ENCODE assay signal across 6 cellular contexts in the genomic region with DNA sequence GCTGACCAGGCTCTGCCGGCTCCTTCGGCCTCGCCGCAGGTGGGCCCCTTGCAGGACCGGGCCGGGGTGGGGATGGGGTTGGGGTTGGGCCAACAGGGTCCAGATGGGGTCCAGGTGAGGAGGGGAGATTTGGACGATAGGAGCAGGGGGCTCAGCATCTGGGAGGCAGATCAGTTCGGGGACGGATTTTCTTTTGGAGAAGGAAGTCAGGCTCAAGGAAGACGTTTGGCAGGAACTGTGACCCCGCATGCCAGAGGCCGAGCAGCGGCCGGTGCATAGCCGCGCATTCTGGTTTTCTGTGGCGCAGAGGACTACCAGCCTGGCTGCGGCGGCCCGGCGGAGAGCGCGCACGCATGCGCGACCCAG. TPM values are rescaled to one million over a fixed set of nuclear protein-coding genes. Genes with fewer than 3 reads are reported as not detected.
DNase-seq lines count a peak whose midpoint lies in the region; ATAC-seq and TF ChIP-seq lines count a peak whose summit lies in the region.

No MANE protein-coding gene starts in this region.

- POLR2A ChIA-PET in CD8-positive, alpha-beta T cell (lab: Charles Lee): interaction anchor here (0.5 to 3.5 kb wide), 20 partner anchors 7 to 1115 kb away, joined by 3 to 63 read pairs (median 5); partner anchors contain the start of genes CORO1A, FUS, PAGR1 and PPP4C

- H3K4me1 ChIP-seq in CD8-positive, alpha-beta T cell (ENCODE audit: insufficient read depth, low read length): peaks cover 44% of the 10 kb centered on the region
- H3K4me1 ChIP-seq in SJSA1 (replicated peaks): peaks cover 30% of the 10 kb centered on the region

- intact Hi-C loops in CD8-positive, alpha-beta T cell (cut with DNase I, micrococcal nuclease): loop anchor here (1.0 to 10.0 kb wide), 13 partner anchors 11 to 860 kb away; partner anchors contain the start of genes FBRS (in 2 of the 2), MAPK3 (in 2 of the 2), YPEL3 (in 2 of the 2) and CD2BP2 (in 1 of the 2)

- peaks cover 47% of the 10 kb centered on the region for H3K36me3 Mint-ChIP-seq in CD8-positive, alpha-beta T cell
- peaks cover 7 to 15% (median 8%) of the 10 kb centered on the region in 3 donors for H3K36me3 Mint-ChIP-seq in immature natural killer cell

- H3K27ac ChIP-seq in CD8-positive, alpha-beta T cell (ENCODE audit: low read depth, low read length): peak overlapping the region; percentile 87
- H3K27ac ChIP-seq in SJSA1: peak overlapping the region; percentile 93

- TF ChIP-seq CTCF in CD8-positive, alpha-beta T cell (IDR thresholded peaks at IDR 0.05): no peak

- no peak for DNase-seq in CD8-positive, alpha-beta T cell
- DNase-seq in SJSA1 (ENCODE audit: low read depth in 1 of 2, low spot score in 2 of 2) (no peak), immature natural killer cell (no peak), ecto neural progenitor cell (ENCODE audit: low spot score) (no peak)
- no peak for DNase-seq in activated effector memory CD4-positive, alpha-beta T cell treated with anti-CD3 and anti-CD28 coated beads, Interleukin-2, amount 50 U/mL, for 16 hours

- peak overlapping the region; percentile 98 for H3K27ac Mint-ChIP-seq in CD8-positive, alpha-beta T cell
- peak overlapping the region; percentile 96 to 99 (median 98) for H3K27ac Mint-ChIP-seq in immature natural killer cell

- H3K4me3 Mint-ChIP-seq in CD8-positive, alpha-beta T cell: peak overlapping the region; percentile 98
- peak overlapping the region; percentile 98 to 99 (median 99) for H3K4me3 Mint-ChIP-seq in immature natural killer cell

- H3K9me3 Mint-ChIP-seq in CD8-positive, alpha-beta T cell: no peaks in the 10 kb centered on the region
- H3K9me3 Mint-ChIP-seq in immature natural killer cell: no peaks in the 10 kb centered on the region

- peaks cover 16% of the 10 kb centered on the region for H3K36me3 ChIP-seq in CD8-positive, alpha-beta T cell (ENCODE audit: insufficient read depth, low read length)
- H3K36me3 ChIP-seq in SJSA1: peaks cover 59% of the 10 kb centered on the region

- H3K4me1 Mint-ChIP-seq in CD8-positive, alpha-beta T cell (ENCODE audit: low read depth): peaks cover 40% of the 10 kb centered on the region
- peaks cover 30 to 38% of the 10 kb centered on the region in 2 donors for H3K4me1 Mint-ChIP-seq in immature natural killer cell

- peak overlapping the region; percentile 99 for H3K4me3 ChIP-seq in CD8-positive, alpha-beta T cell (ENCODE audit: low read depth, low read length)
- peak overlapping the region; percentile 79 for H3K4me3 ChIP-seq in SJSA1

- H3K27me3 ChIP-seq in CD8-positive, alpha-beta T cell (ENCODE audit: insufficient read depth, low read length): no peaks in the 10 kb centered on the region
- no peaks in the 10 kb centered on the region for H3K27me3 ChIP-seq in SJSA1 (replicated peaks)

- H3K27me3 Mint-ChIP-seq in CD8-positive, alpha-beta T cell (ENCODE audit: low read depth): no peaks in the 10 kb centered on the region
- peaks cover 6 to 20% (median 13%) of the 10 kb centered on the region in 3 donors for H3K27me3 Mint-ChIP-seq in immature natural killer cell (ENCODE audit: low read depth in 3 of 3)

- no peak for ATAC-seq in CD8-positive, alpha-beta T cell
- ATAC-seq in HG02870 (IDR thresholded peaks at IDR 0.05; ENCODE audit: unreplicated experiment): no peak

- CTCF ChIA-PET in CD8-positive, alpha-beta T cell (lab: Charles Lee): interaction anchor here (0.8 to 1.5 kb wide), 2 partner anchors 11 to 12 kb away, joined by 3 to 4 read pairs; partner anchors contain the start of gene PPP4C

- H3K9me3 ChIP-seq in CD8-positive, alpha-beta T cell (ENCODE audit: low read length): no peaks in the 10 kb centered on the region
- no peaks in the 10 kb centered on the region for H3K9me3 ChIP-seq in SJSA1 (replicated peaks)

RNA-seq across cellular contexts. Expression of gene ALDOA, which starts 0.8 kb away (rescaled TPM):
- 100 to 1,000 TPM; 339 to 359 TPM for total RNA-seq in CD8-positive, alpha-beta T cell
- total RNA-seq in SJSA1 (2014; rRNA removed; shearing (Covaris generic)): 758 and 762 TPM in 2 replicates
- polyA plus RNA-seq in immature natural killer cell: 1,000 to 10,000 TPM in 2 of 3 donors, 100 to 1,000 TPM in 1; 741 to 1,156 (median 1,018) TPM

RNA-seq across cellular contexts. Expression of gene PPP4C, which starts 11.1 kb away (rescaled TPM):
- 10 to 100 TPM; 89.4 to 97.4 TPM for total RNA-seq in CD8-positive, alpha-beta T cell
- 100 and 134 TPM in 2 replicates for total RNA-seq in SJSA1 (2014; rRNA removed; shearing (Covaris generic))
- 100 to 1,000 TPM; 244 to 365 (median 317) TPM for polyA plus RNA-seq in immature natural killer cell

RNA-seq across cellular contexts. Expression of gene TBX6, which starts 27.0 kb away (rescaled TPM):
- under 1 TPM; 0.16 to 0.22 TPM for total RNA-seq in CD8-positive, alpha-beta T cell
- not detected in 2 replicates for total RNA-seq in SJSA1 (2014; rRNA removed; shearing (Covaris generic))
- not detected for polyA plus RNA-seq in immature natural killer cell

RNA-seq across cellular contexts. Expression of gene YPEL3, which starts 31.3 kb away (rescaled TPM):
- 100 to 1,000 TPM; 107 to 113 TPM for total RNA-seq in CD8-positive, alpha-beta T cell
- total RNA-seq in SJSA1 (2014; rRNA removed; shearing (Covaris generic)): 3.1 and 4.8 TPM in 2 replicates
- polyA plus RNA-seq in immature natural killer cell: 100 to 1,000 TPM; 248 to 354 (median 284) TPM

RNA-seq across cellular contexts. Expression of gene TLCD3B, which starts 33.7 kb away (rescaled TPM):
- under 1 TPM in 1 of 2 experiments, not detected in 1; 0.19 TPM for total RNA-seq in CD8-positive, alpha-beta T cell
- total RNA-seq in SJSA1 (2014; rRNA removed; shearing (Covaris generic)): 0.55 and 3.1 TPM in 2 replicates
- not detected for polyA plus RNA-seq in immature natural killer cell
